ENCODE assay signal across 1 cellular context in genomic region chr1:9428601-9429368, GRCh38.
TF ChIP-seq lines count a peak whose summit lies in the region.

No MANE protein-coding gene starts in this region.

TF ChIP-seq in GM12878, 131 proteins besides CTCF, POLR2A, EP300 and RAD21 (continued from another document and continues in another):
- TF ChIP-seq ZBTB11 (CRISPR knock-in tag; IDR thresholded peaks at IDR 0.05), result no peak
- TF ChIP-seq MTA2 (IDR thresholded peaks at IDR 0.05; ENCODE audit: low read depth), result 0 out of 2 replicates have a peak, but pooled peaks have one; percentile 12
- peak; percentile 100 for TF ChIP-seq ATF7 (IDR thresholded peaks at IDR 0.05; ENCODE audit: low read depth)
- no peak for TF ChIP-seq NFXL1 (IDR thresholded peaks at IDR 0.05; ENCODE audit: borderline replicate concordance)
- TF ChIP-seq SPI1 (IDR thresholded peaks at IDR 0.05; ENCODE audit: borderline replicate concordance, insufficient read depth, low read depth, low read length), result 0 out of 2 replicates have a peak, but pooled peaks have one; percentile 13
- TF ChIP-seq ZBED1 (IDR thresholded peaks at IDR 0.05; ENCODE audit: borderline replicate concordance), result no peak
- TF ChIP-seq MAX (IDR thresholded peaks at IDR 0.05; ENCODE audit: low read depth, low read length), result peak; percentile 90; the same call in 1 of the 2 replicates
- no peak for TF ChIP-seq KDM1A (IDR thresholded peaks at IDR 0.05; ENCODE audit: borderline replicate concordance)
- TF ChIP-seq CEBPZ (IDR thresholded peaks at IDR 0.05; ENCODE audit: low read depth, low read length), result no peak
- TF ChIP-seq SKIL (IDR thresholded peaks at IDR 0.05; ENCODE audit: low read depth, poor library complexity, severe bottlenecking), result no peak
- peak; percentile 63; the same call in 1 of the 2 replicates for TF ChIP-seq IRF3 (IDR thresholded peaks at IDR 0.05)
- peak; percentile 100 for TF ChIP-seq CREB1 (IDR thresholded peaks at IDR 0.05; ENCODE audit: low read depth)
- TF ChIP-seq SRF (IDR thresholded peaks at IDR 0.05; ENCODE audit: low read depth in 2 of 2, low read length in 2 of 2), result peak; percentile 43 to 93; a peak in 3 of 4 replicates
- TF ChIP-seq CBX5 (IDR thresholded peaks at IDR 0.05; ENCODE audit: low read depth), result 0 out of 2 replicates have a peak, but pooled peaks have one; percentile 13
- peak; percentile 75; the same call in 1 of the 2 replicates for TF ChIP-seq HSF1 (IDR thresholded peaks at IDR 0.05; ENCODE audit: low read depth, low read length)
- no peak for TF ChIP-seq E4F1 (IDR thresholded peaks at IDR 0.05; ENCODE audit: borderline replicate concordance, partially characterized antibody)
- peak; percentile 64 for TF ChIP-seq POLR2AphosphoS5 (IDR thresholded peaks at IDR 0.05; ENCODE audit: low read length)
- TF ChIP-seq FOXK2 (IDR thresholded peaks at IDR 0.05), result peak; percentile 46; the same call in 1 of the 2 replicates
- peak; percentile 41; the same call in 1 of the 2 replicates for TF ChIP-seq SMAD5 (IDR thresholded peaks at IDR 0.05; ENCODE audit: low read depth)
- peak; percentile 87 for TF ChIP-seq IKZF1 (conservative IDR thresholded peaks at IDR 0.05)
- no peak for TF ChIP-seq YBX1 (IDR thresholded peaks at IDR 0.05)
- 0 out of 2 replicates have a peak, but pooled peaks have one; percentile 48 for TF ChIP-seq HDGF (IDR thresholded peaks at IDR 0.05)
- no peak for TF ChIP-seq SUZ12 (IDR thresholded peaks at IDR 0.05; ENCODE audit: unreplicated experiment)
- peak; percentile 53 for TF ChIP-seq SIX5 (IDR thresholded peaks at IDR 0.05; ENCODE audit: low read depth, low read length, severe bottlenecking)
- no peak for TF ChIP-seq JUNB (IDR thresholded peaks at IDR 0.05)
- peak; percentile 87 for TF ChIP-seq USF2 (IDR thresholded peaks at IDR 0.05; ENCODE audit: borderline replicate concordance, low read depth, low read length)
- TF ChIP-seq POLR2AphosphoS2 (IDR thresholded peaks at IDR 0.05; ENCODE audit: low read depth, low read length), result peak; percentile 46; the same call in 1 of the 2 replicates
- no peak for TF ChIP-seq ZNF622 (IDR thresholded peaks at IDR 0.05)
- 0 out of 2 replicates have a peak, but pooled peaks have one; percentile 39 for TF ChIP-seq RB1 (IDR thresholded peaks at IDR 0.05; ENCODE audit: borderline replicate concordance)
- TF ChIP-seq BCL11A (IDR thresholded peaks at IDR 0.05; ENCODE audit: low read depth, low read length), result no peak
- TF ChIP-seq YY1 (IDR thresholded peaks at IDR 0.05; ENCODE audit: low read depth, low read length), result peak; percentile 29; the same call in 1 of the 2 replicates
- 0 out of 4 replicates have a peak, but pooled peaks of 1 of the 2 experiments have one; percentile 27 for TF ChIP-seq IKZF2 (IDR thresholded peaks at IDR 0.05)
- peak; percentile 94 for TF ChIP-seq ATF3 (IDR thresholded peaks at IDR 0.05; ENCODE audit: borderline replicate concordance, extremely low read depth, low read depth, low read length)
- no peak for TF ChIP-seq FOXM1 (IDR thresholded peaks at IDR 0.05; ENCODE audit: low read depth, low read length)
- TF ChIP-seq MXI1 (IDR thresholded peaks at IDR 0.05; ENCODE audit: low read depth, low read length), result peak; percentile 96
- no peak for TF ChIP-seq NFIC (IDR thresholded peaks at IDR 0.05; ENCODE audit: low read depth, low read length)
- TF ChIP-seq NKRF (conservative IDR thresholded peaks at IDR 0.05), result peak; percentile 95
